8 cellular contexts compared by ENCODE assay signal in the genomic region with DNA sequence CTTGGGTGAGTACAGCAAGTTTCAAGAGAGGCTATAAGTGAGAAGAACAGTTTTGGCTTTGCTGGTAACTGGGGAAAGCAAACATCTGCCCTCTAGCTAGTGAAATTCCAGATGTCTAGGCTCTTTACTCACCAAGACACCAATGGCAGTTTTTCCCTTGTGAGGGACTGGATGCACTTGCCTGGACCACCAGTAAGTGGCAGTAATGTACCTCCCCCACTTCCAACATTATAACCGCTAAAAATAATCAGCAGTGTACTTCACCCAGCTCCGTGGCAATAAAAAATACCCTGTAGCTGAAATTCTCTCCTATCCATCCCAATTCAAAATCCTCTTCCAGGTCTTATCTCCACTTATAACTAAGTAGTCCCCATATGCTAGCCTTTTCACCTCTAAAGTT.
A peak's percentile ranks its signal among the peaks of the same experiment; 100 is the strongest.
DNase-seq lines count a peak whose midpoint lies in the region; ATAC-seq and TF ChIP-seq lines count a peak whose summit lies in the region.

No MANE protein-coding gene starts in this region.

- H3K27ac ChIP-seq in left lung (no peak overlapping the region), aorta (ENCODE audit: low read depth in 1 of 2, low read length in 2 of 2) (no peak overlapping the region)

- peak; percentile 5 for DNase-seq in activated CD4-positive, alpha-beta T cell treated with anti-CD3 and anti-CD28 coated beads for 48 hours
- no peak for DNase-seq in activated CD4-positive, alpha-beta T cell treated with anti-CD3 and anti-CD28 coated beads, Interleukin-2, amount 50 U/mL, for 4 hours
- DNase-seq in HFF-Myc (ENCODE audit: extremely low read depth, low read depth): peak; percentile 70
- DNase-seq in NCI-H226: peak; percentile 12
- peak; percentile 19 for DNase-seq in cerebellar cortex (ENCODE audit: low spot score)
- DNase-seq in left lung: no peak
- DNase-seq in aorta: peak in 1 of 2 donors; percentile 47
- no peak for DNase-seq in NCI-H2107 treated with DMSO at 0.1 percent for 48 hours (lab: John Stamatoyannopoulos, UW; ENCODE audit: unreplicated experiment)

- TF ChIP-seq CTCF in HFF-Myc (IDR thresholded peaks at IDR 0.05; ENCODE audit: low read depth, low read length, missing control alignments) (peak; percentile 88), left lung (IDR thresholded peaks at IDR 0.05) (peak; percentile 60 to 62)

- 0 to 4% methylated on average over 2 of the region's 2 CpGs for WGBS in aorta, 2 donors

- H3K4me3 ChIP-seq in HFF-Myc (replicated peaks; ENCODE audit: low read depth, low read length) (no peak overlapping the region), left lung (no peak overlapping the region), aorta (ENCODE audit: low read length in 2 of 2) (no peak overlapping the region)

- H3K9me3 ChIP-seq in left lung (no peaks in the 10 kb centered on the region), aorta (ENCODE audit: control insufficient read depth, low read length) (no peaks in the 10 kb centered on the region)

- intact Hi-C loops in left lung (cut with DNase I): no loop called here
- intact Hi-C loops in aorta (cut with DNase I): loop anchor here (10.0 kb wide), 2 partner anchors 192 to 1012 kb away; a partner anchor contains a TSS

- no peaks in the 10 kb centered on the region for H3K27me3 ChIP-seq in left lung
- no peaks in the 10 kb centered on the region for H3K27me3 ChIP-seq in aorta (ENCODE audit: control insufficient read depth in 1 of 2, insufficient read depth in 2 of 2, low read length in 1 of 2)

- H3K4me1 ChIP-seq in left lung (peaks cover 0 to 8% of the 10 kb centered on the region in 2 donors), aorta (ENCODE audit: control insufficient read depth in 1 of 2, insufficient read depth in 2 of 2, low read length in 2 of 2) (no peaks in the 10 kb centered on the region)

- peak; percentile 96 for ATAC-seq in left lung
- peak; percentile 85 for ATAC-seq in aorta (ENCODE audit: low FRiP score)

- H3K36me3 ChIP-seq in left lung (no peaks in the 10 kb centered on the region), aorta (ENCODE audit: control insufficient read depth in 1 of 2, insufficient read depth in 2 of 2, low read length in 1 of 2) (no peaks in the 10 kb centered on the region)

Comparison
In these comparisons a context has a peak if more than half of its experiments do, and no peak if none do; other contexts are left out.
1. DNase-seq: peak in activated CD4-positive, alpha-beta T cell treated with anti-CD3 and anti-CD28 coated beads for 48 hours (single experiment), HFF-Myc (single experiment), NCI-H226 (single experiment) and cerebellar cortex (single experiment); none in activated CD4-positive, alpha-beta T cell treated with anti-CD3 and anti-CD28 coated beads, Interleukin-2, amount 50 U/mL, for 4 hours (0 of 2), left lung (0 of 2) and NCI-H2107 treated with DMSO at 0.1 percent for 48 hours (single experiment).
2. intact Hi-C loops: an anchor here in aorta (10.0 kb wide); none called in left lung.